Comparison of ENCODE assay signal across 1 cellular context in genomic region chr10:72248477-72249151, GRCh38.
TF ChIP-seq lines count a peak whose summit lies in the region.

No MANE protein-coding gene starts in this region.

TF ChIP-seq in H1, 55 proteins besides CTCF, POLR2A, EP300 and RAD21:
- TF ChIP-seq TCF12 (IDR thresholded peaks at IDR 0.05; ENCODE audit: low read depth, low read length) (0 out of 2 replicates have a peak, but pooled peaks have one; percentile 12), BCL11A (IDR thresholded peaks at IDR 0.05; ENCODE audit: low read depth in 2 of 2, low read length in 2 of 2) (no peak), CTBP2 (IDR thresholded peaks at IDR 0.05; ENCODE audit: borderline replicate concordance, insufficient read depth, insufficient read length, low read length) (no peak), KDM1A (IDR thresholded peaks at IDR 0.05; ENCODE audit: borderline replicate concordance, low read length) (peak; percentile 20; the same call in 1 of the 2 replicates), RFX5 (IDR thresholded peaks at IDR 0.05; ENCODE audit: borderline replicate concordance, low read depth, low read length) (no peak), FOSL1 (IDR thresholded peaks at IDR 0.05; ENCODE audit: insufficient read depth, low read depth, low read length) (peak; percentile 99), CHD1 (IDR thresholded peaks at IDR 0.05; ENCODE audit: low read depth, low read length) (no peak), POU5F1 (IDR thresholded peaks at IDR 0.05; ENCODE audit: low read depth, low read length) (no peak), GTF2F1 (IDR thresholded peaks at IDR 0.05; ENCODE audit: borderline replicate concordance, low read depth, low read length) (no peak), MAX (IDR thresholded peaks at IDR 0.05) (peak; percentile 53; the same call in 1 of the 2 replicates), CREB1 (IDR thresholded peaks at IDR 0.05) (0 out of 2 replicates have a peak, but pooled peaks have one; percentile 65), SUZ12 (IDR thresholded peaks at IDR 0.05; ENCODE audit: low read length) (no peak), TAF1 (IDR thresholded peaks at IDR 0.05; ENCODE audit: low read depth, low read length) (peak; percentile 58), EGR1 (IDR thresholded peaks at IDR 0.05; ENCODE audit: borderline replicate concordance, low read depth, low read length) (0 out of 2 replicates have a peak, but pooled peaks have one; percentile 45), SP1 (IDR thresholded peaks at IDR 0.05; ENCODE audit: low read depth, low read length) (peak; percentile 34; the same call in 1 of the 2 replicates), TBP (IDR thresholded peaks at IDR 0.05; ENCODE audit: low read depth, low read length) (peak; percentile 53; the same call in 1 of the 2 replicates)
